8 cellular contexts compared by ENCODE assay signal in the genomic region with DNA sequence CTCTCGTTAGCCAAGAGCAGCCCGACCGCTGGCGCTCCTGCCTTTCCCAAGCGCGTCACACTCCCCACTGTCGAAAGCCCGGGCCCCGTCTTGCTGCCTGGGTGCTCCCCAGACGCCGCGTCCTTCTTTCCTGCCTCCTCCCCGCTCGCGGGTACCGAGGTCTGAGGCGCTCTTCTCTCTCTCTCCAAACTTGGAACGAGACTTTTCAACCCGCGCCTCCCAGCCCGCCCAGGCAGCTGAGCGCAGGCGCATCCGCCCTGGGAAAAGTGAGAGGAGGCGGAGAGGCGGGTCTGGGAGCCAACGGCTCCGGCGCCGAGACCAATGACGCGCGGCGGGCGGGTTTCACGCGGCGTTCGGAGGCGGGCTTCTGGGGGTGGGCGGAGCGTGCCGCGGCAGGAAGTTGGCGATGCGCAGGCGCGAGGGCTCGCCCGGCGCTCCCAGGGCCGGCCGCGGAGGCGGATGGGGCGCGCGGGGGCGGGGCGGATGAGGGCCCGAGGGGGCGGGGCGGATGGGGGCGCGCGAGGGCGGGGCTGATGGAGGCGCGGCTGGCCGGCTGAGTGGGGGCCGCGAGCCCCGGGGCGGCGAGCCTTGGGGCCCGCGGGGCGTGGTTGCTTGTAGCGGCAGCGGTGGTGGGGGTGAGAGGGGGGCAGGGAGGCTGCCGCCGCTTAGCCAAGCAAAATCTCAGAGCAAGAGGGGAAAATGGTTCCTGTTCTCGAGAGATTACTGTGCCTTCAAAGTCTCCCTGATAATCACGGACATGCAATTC. TPM values are rescaled to one million over a fixed set of nuclear protein-coding genes. Genes with fewer than 3 reads are reported as not detected.
DNase-seq lines count a peak whose midpoint lies in the region; ATAC-seq and TF ChIP-seq lines count a peak whose summit lies in the region.

A gene (minus strand): TSS at position 268 of the 766 bp plus-strand sequence. CDS start 309 bp downstream, outside the sequence.

- peaks cover 7% of the 10 kb centered on the region for H3K36me3 Mint-ChIP-seq in activated naive CD8-positive, alpha-beta T cell treated with anti-CD3 and anti-CD28 coated beads, Interleukin-2, amount 10 ng/mL, durations not matched to agents 7 days and 5 days

- peak within 1 kb of the TSS; percentile 94 for H3K4me3 Mint-ChIP-seq in activated naive CD8-positive, alpha-beta T cell treated with anti-CD3 and anti-CD28 coated beads, Interleukin-2, amount 10 ng/mL, durations not matched to agents 7 days and 5 days

- peaks cover 42% of the 10 kb centered on the region for H3K79me2 ChIP-seq in SU-DHL-6 (ENCODE audit: insufficient read depth, low read length)
- peaks cover 18% of the 10 kb centered on the region for H3K79me2 ChIP-seq in parathyroid adenoma

- no peaks in the 10 kb centered on the region for H3K9me3 Mint-ChIP-seq in activated naive CD8-positive, alpha-beta T cell treated with anti-CD3 and anti-CD28 coated beads, Interleukin-2, amount 10 ng/mL, durations not matched to agents 7 days and 5 days

- no peaks in the 10 kb centered on the region for H3K27me3 Mint-ChIP-seq in activated naive CD8-positive, alpha-beta T cell treated with anti-CD3 and anti-CD28 coated beads, Interleukin-2, amount 10 ng/mL, durations not matched to agents 7 days and 5 days

- peak; percentile 79 for ATAC-seq in HG02623 (IDR thresholded peaks at IDR 0.05; ENCODE audit: unreplicated experiment)
- peak; percentile 83 for ATAC-seq in activated naive CD8-positive, alpha-beta T cell treated with anti-CD3 and anti-CD28 coated beads, Interleukin-2, amount 10 ng/mL, durations not matched to agents 7 days and 5 days (ENCODE audit: low read depth)

- peak within 1 kb of the TSS; percentile 93 for H3K9ac ChIP-seq in SU-DHL-6 (ENCODE audit: low read length)
- H3K9ac ChIP-seq in parathyroid adenoma: peak within 1 kb of the TSS; percentile 72

- DNase-seq in GM10266 (ENCODE audit: extremely low spot score) (peak; percentile 93), NCI-H128 (lab: John Stamatoyannopoulos, UW; ENCODE audit: unreplicated experiment) (peak; percentile 92), head of caudate nucleus (peak; percentile 70 to 97 (median 92)), tibial artery (peak; percentile 88 to 95)
- DNase-seq in activated naive CD8-positive, alpha-beta T cell treated with anti-CD3 and anti-CD28 coated beads, Interleukin-2, amount 10 ng/mL, durations not matched to agents 7 days and 5 days: peak; percentile 94

- no peaks in the 10 kb centered on the region for H3F3A ChIP-seq in SU-DHL-6 (ENCODE audit: insufficient read depth)

- H3K9me2 ChIP-seq in SU-DHL-6 (replicated peaks; ENCODE audit: insufficient read depth, low read length): no peaks in the 10 kb centered on the region

- H3K27ac ChIP-seq in SU-DHL-6 (ENCODE audit: low read depth, low read length) (peak within 1 kb of the TSS; percentile 88), parathyroid adenoma (peak within 1 kb of the TSS; percentile 97), tibial artery (peak within 1 kb of the TSS; percentile 86 to 90)

- H3K36me3 ChIP-seq in SU-DHL-6 (ENCODE audit: low read length) (peaks cover 11% of the 10 kb centered on the region), parathyroid adenoma (ENCODE audit: control insufficient read depth, insufficient read depth, low read length) (no peaks in the 10 kb centered on the region), tibial artery (no peaks in the 10 kb centered on the region)

- no peaks in the 10 kb centered on the region for H3K27me3 ChIP-seq in SU-DHL-6 (ENCODE audit: low read length)
- no peaks in the 10 kb centered on the region for H3K27me3 ChIP-seq in parathyroid adenoma (ENCODE audit: control insufficient read depth, insufficient read depth, low read length)
- no peaks in the 10 kb centered on the region for H3K27me3 ChIP-seq in tibial artery

- H3K4me1 ChIP-seq in parathyroid adenoma (peaks cover 3% of the 10 kb centered on the region), tibial artery (peaks cover 0 to 47% (median 15%) of the 10 kb centered on the region in 4 donors)

- intact Hi-C loops in head of caudate nucleus (cut with DNase I) (no loop called here), tibial artery (cut with DNase I; ENCODE audit: low total_unique reads) (loop anchor here (10.0 kb wide), 2 partner anchors 45 to 155 kb away; a partner anchor contains a TSS)

- TF ChIP-seq CTCF in GM10266 (IDR thresholded peaks at IDR 0.05; ENCODE audit: control insufficient read depth, insufficient read depth, low read depth, missing control alignments) (no peak), SU-DHL-6 (IDR thresholded peaks at IDR 0.05; ENCODE audit: insufficient read depth, low read length, poor library complexity, severe bottlenecking) (no peak), parathyroid adenoma (IDR thresholded peaks at IDR 0.05) (no peak), tibial artery (IDR thresholded peaks at IDR 0.05) (no peak)

- H3K4me2 ChIP-seq in SU-DHL-6 (ENCODE audit: low read depth, low read length, poor library complexity, severe bottlenecking): peak within 1 kb of the TSS; percentile 96
- H3K4me2 ChIP-seq in parathyroid adenoma (ENCODE audit: low read length): peak within 1 kb of the TSS; percentile 73

- peaks cover 17% of the 10 kb centered on the region for H3K4me1 Mint-ChIP-seq in activated naive CD8-positive, alpha-beta T cell treated with anti-CD3 and anti-CD28 coated beads, Interleukin-2, amount 10 ng/mL, durations not matched to agents 7 days and 5 days

- POLR2A ChIA-PET in activated naive CD8-positive, alpha-beta T cell treated with anti-CD3 and anti-CD28 coated beads, Interleukin-2, amount 10 ng/mL, durations not matched to agents 7 days and 5 days (lab: Charles Lee): interaction anchor here (2.2 kb wide), 1 partner anchor 12 kb away, joined by 10 read pairs; no protein-coding TSS in a partner anchor

- H3K27ac Mint-ChIP-seq in activated naive CD8-positive, alpha-beta T cell treated with anti-CD3 and anti-CD28 coated beads, Interleukin-2, amount 10 ng/mL, durations not matched to agents 7 days and 5 days: peak within 1 kb of the TSS; percentile 98

- H3K9me3 ChIP-seq in SU-DHL-6 (ENCODE audit: insufficient read depth, low read length) (no peaks in the 10 kb centered on the region), parathyroid adenoma (ENCODE audit: control insufficient read depth, low read length) (no peaks in the 10 kb centered on the region), tibial artery (no peaks in the 10 kb centered on the region)

- H3K4me3 ChIP-seq in SU-DHL-6 (ENCODE audit: insufficient read depth, low read length, poor library complexity, severe bottlenecking) (peak within 1 kb of the TSS; percentile 85), parathyroid adenoma (ENCODE audit: low read depth, low read length) (peak within 1 kb of the TSS; percentile 70), tibial artery (peak within 1 kb of the TSS; percentile 75 to 80)

- H2AFZ ChIP-seq in SU-DHL-6 (ENCODE audit: low read depth, low read length, severe bottlenecking) (peak within 1 kb of the TSS; percentile 82), parathyroid adenoma (peak within 1 kb of the TSS; percentile 81)

- peaks cover 22% of the 10 kb centered on the region; the same call in 1 of the 2 replicates for H4K20me1 ChIP-seq in SU-DHL-6 (ENCODE audit: low read depth, low read length)

RNA-seq across cellular contexts. Expression of the gene that starts here (rescaled TPM):
- total RNA-seq in activated naive CD8-positive, alpha-beta T cell treated with anti-CD3 and anti-CD28 coated beads, Interleukin-2, amount 10 ng/mL, durations not matched to agents 7 days and 5 days: 100 to 1,000 TPM; 149 to 150 TPM

Comparison
In these comparisons a context has a peak if more than half of its experiments do, and no peak if none do; other contexts are left out.
1. Peak in every context shown above with its lines: DNase-seq, ATAC-seq, H3K4me3 ChIP-seq and H3K27ac ChIP-seq.